ENCODE assay signal across 2 cellular contexts in genomic region chr6:34547921-34548644, GRCh38.
A peak's percentile ranks its signal among the peaks of the same experiment; 100 is the strongest.
TF ChIP-seq lines count a peak whose summit lies in the region.

No MANE protein-coding gene starts in this region.

TF ChIP-seq in A549, 52 proteins besides CTCF, POLR2A, EP300 and RAD21:
- TF ChIP-seq ZFP36 (IDR thresholded peaks at IDR 0.05; ENCODE audit: borderline replicate concordance, partially characterized antibody) (peak; percentile 59), ELK1 (IDR thresholded peaks at IDR 0.05; ENCODE audit: low read depth, low read length) (no peak)
TF ChIP-seq in A549: peak in this region for 1.

TF ChIP-seq in H1, 55 proteins besides CTCF, POLR2A, EP300 and RAD21:
- TF ChIP-seq BCL11A (IDR thresholded peaks at IDR 0.05; ENCODE audit: low read depth in 2 of 2, low read length in 2 of 2) (no peak), CHD7 (IDR thresholded peaks at IDR 0.05; ENCODE audit: insufficient replicate concordance, low read length) (no peak), RNF2 (IDR thresholded peaks at IDR 0.05; ENCODE audit: borderline replicate concordance, low read depth, low read length, missing control alignments, poor library complexity, severe bottlenecking) (no peak), GTF2F1 (IDR thresholded peaks at IDR 0.05; ENCODE audit: borderline replicate concordance, low read depth, low read length) (no peak), ATF3 (IDR thresholded peaks at IDR 0.05; ENCODE audit: insufficient read depth, low read depth, low read length) (no peak), YY1 (IDR thresholded peaks at IDR 0.05; ENCODE audit: low read depth, low read length) (no peak), SIN3A (conservative IDR thresholded peaks at IDR 0.05 in 1 of 2, IDR thresholded peaks at IDR 0.05 in 1 of 2; ENCODE audit: low read depth in 1 of 2, low read length in 2 of 2) (no peak), E2F6 (IDR thresholded peaks at IDR 0.05) (no peak)
TF ChIP-seq in H1: peak in this region for 0.
